15 cellular contexts compared by ENCODE assay signal in the genomic region with DNA sequence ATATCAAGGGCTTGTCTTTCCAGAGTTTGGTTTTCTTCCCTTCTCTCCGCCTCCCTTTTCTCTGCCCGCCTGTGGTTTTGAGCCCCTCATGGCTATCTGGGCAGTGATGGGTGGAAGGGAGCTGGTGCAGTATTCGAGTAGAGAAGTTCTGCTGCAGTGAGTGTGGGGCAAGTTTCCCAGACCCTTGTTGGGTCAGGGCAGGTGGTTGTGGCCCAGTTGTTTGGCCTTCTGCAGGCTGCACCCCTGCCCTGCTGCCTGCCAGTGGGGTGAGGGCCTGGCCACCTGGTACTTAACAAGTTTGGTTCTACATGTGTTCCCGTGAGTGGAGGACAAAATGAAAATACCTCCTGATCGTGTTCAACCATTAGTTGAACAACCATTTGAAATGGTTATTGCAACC.
"Had no signal": no experiment of that assay in that cellular context is flagged by ENCODE, and none has a peak within 500 bp of the region (broad histone marks: within the 10 kb centered on the region; RNA-seq: fewer than 3 reads in every experiment).

No MANE protein-coding gene starts in this region.

- H3K27me3 ChIP-seq: right lobe of liver had no signal

- H3K4me3 ChIP-seq: psoas muscle, right lobe of liver, thoracic aorta had no signal

- H3K27ac ChIP-seq: psoas muscle, right lobe of liver, thoracic aorta had no signal

- DNase-seq: activated CD4-positive, alpha-beta memory T cell treated with anti-CD3 and anti-CD28 coated beads, Interleukin-2, amount 10 ng/mL, durations not matched to agents 7 days and 5 days; activated naive CD4-positive, alpha-beta T cell treated with Interleukin-2 at 50 U/mL for 16 hours; activated naive CD8-positive, alpha-beta T cell treated with anti-CD3 and anti-CD28 coated beads, Interleukin-2, amount 50 U/mL, for 24 hours; central memory CD4-positive, alpha-beta T cell; left colon; naive B cell; nucleus accumbens; psoas muscle; right lobe of liver; stimulated activated CD4-positive, alpha-beta T cell treated with anti-CD3 and anti-CD28 coated beads, Interleukin-1b, Interleukin-23, amount 100 ng/mL, for 48 hours; stimulated activated naive CD4-positive, alpha-beta T cell; T-helper 2 cell had no signal

- H3K4me3 Mint-ChIP-seq: activated CD4-positive, alpha-beta memory T cell treated with anti-CD3 and anti-CD28 coated beads, Interleukin-2, amount 10 ng/mL, durations not matched to agents 7 days and 5 days; activated naive CD8-positive, alpha-beta T cell treated with anti-CD3 and anti-CD28 coated beads, Interleukin-2, amount 50 U/mL, for 24 hours had no signal

- H3K36me3 ChIP-seq: right lobe of liver, thoracic aorta had no signal

- H3K4me1 ChIP-seq: psoas muscle had no signal

- H3K9me3 Mint-ChIP-seq: activated CD4-positive, alpha-beta memory T cell treated with anti-CD3 and anti-CD28 coated beads, Interleukin-2, amount 10 ng/mL, durations not matched to agents 7 days and 5 days; activated naive CD8-positive, alpha-beta T cell treated with anti-CD3 and anti-CD28 coated beads, Interleukin-2, amount 50 U/mL, for 24 hours; naive B cell had no signal

- H3K9me3 ChIP-seq: psoas muscle, right lobe of liver, thoracic aorta had no signal

- H3K27me3 Mint-ChIP-seq: activated CD4-positive, alpha-beta memory T cell treated with anti-CD3 and anti-CD28 coated beads, Interleukin-2, amount 10 ng/mL, durations not matched to agents 7 days and 5 days; activated naive CD8-positive, alpha-beta T cell treated with anti-CD3 and anti-CD28 coated beads, Interleukin-2, amount 50 U/mL, for 24 hours; naive B cell had no signal

- ATAC-seq: activated CD4-positive, CD25-positive, alpha-beta regulatory T cell treated with anti-CD3 and anti-CD28 coated beads, Interleukin-2, amount 50 U/mL, for 24 hours; activated naive CD8-positive, alpha-beta T cell treated with anti-CD3 and anti-CD28 coated beads, Interleukin-2, amount 50 U/mL, for 24 hours; esophagus mucosa; left colon; psoas muscle; right lobe of liver had no signal
